Comparison of ENCODE assay signal across 18 cellular contexts in genomic region chr16:58049697-58050185, GRCh38.
"Had no signal": no experiment of that assay in that cellular context is flagged by ENCODE, and none has a peak within 500 bp of the region (broad histone marks: within the 10 kb centered on the region; RNA-seq: fewer than 3 reads in every experiment).

No MANE protein-coding gene starts in this region.

- ATAC-seq: activated CD4-positive, CD25-positive, alpha-beta regulatory T cell treated with anti-CD3 and anti-CD28 coated beads, Interleukin-2, amount 50 U/mL, for 24 hours; activated naive CD8-positive, alpha-beta T cell treated with anti-CD3 and anti-CD28 coated beads, Interleukin-2, amount 50 U/mL, for 24 hours; activated T-helper 17 cell treated with anti-CD3 and anti-CD28 coated beads, Interleukin-2, amount 50 U/mL, for 72 hours; gastroesophageal sphincter; left lobe of liver; stimulated activated memory B cell treated with anti-CD40 and anti-IgM and Interleukin-4, amounts not matched to agents 10 μg/mL and 1 μg/mL and 100 μg/mL, for 72 hours; T-cell had no signal

- H3K4me3 ChIP-seq: ascending aorta, gastroesophageal sphincter, ovary had no signal

- H3K36me3 ChIP-seq: ascending aorta, ovary had no signal

- H3K4me1 ChIP-seq: ascending aorta had no signal

- H3K9me3 ChIP-seq: ascending aorta, gastroesophageal sphincter, ovary had no signal

- H3K27ac ChIP-seq: ascending aorta, gastroesophageal sphincter, ovary had no signal

- DNase-seq: activated CD4-positive, alpha-beta T cell treated with anti-CD3 and anti-CD28 coated beads, Interleukin-2, amount 50 U/mL, for 1 hour; activated naive CD4-positive, alpha-beta T cell treated with Interleukin-2 at 50 U/mL for 16 hours; activated naive CD8-positive, alpha-beta T cell treated with anti-CD3 and anti-CD28 coated beads, Interleukin-2, amount 50 U/mL, for 24 hours; activated T-cell treated with anti-CD3 and anti-CD28 coated beads for 4 hours; dermis blood vessel endothelial cell; mesendoderm; ovary; T-cell; T-helper 9 cell had no signal

- H3K27me3 ChIP-seq: ascending aorta, gastroesophageal sphincter, ovary had no signal

- FAIRE-seq: bronchial epithelial cell, islet of Langerhans, urothelium cell line had no signal
